27 cellular contexts compared by ENCODE assay signal in genomic region chr2:177710003-177710411, GRCh38.
"Had no signal": no experiment of that assay in that cellular context is flagged by ENCODE, and none has a peak within 500 bp of the region (broad histone marks: within the 10 kb centered on the region; RNA-seq: fewer than 3 reads in every experiment).

No MANE protein-coding gene starts in this region.

- H3K9me3 Mint-ChIP-seq: naive thymus-derived CD8-positive, alpha-beta T cell; nephron; neural crest cell; stimulated activated naive B cell treated with anti-CD40 and anti-IgM and Interleukin-4, amounts not matched to agents 10 μg/mL and 1 μg/mL and 100 μg/mL, for 72 hours had no signal

- H3K4me2 ChIP-seq: hepatocyte, smooth muscle cell had no signal

- H3K27me3 Mint-ChIP-seq: progenitor cell of endocrine pancreas had no signal

- DNase-seq: heart right ventricle; islet precursor cell; kidney glomerular epithelial cell; left cardiac atrium; left lung; lower lobe of right lung; mammary epithelial cell; mesenchymal stem cell; naive thymus-derived CD8-positive, alpha-beta T cell; ovary; right lobe of liver; stimulated activated CD4-positive, alpha-beta T cell treated with anti-CD3 and anti-CD28 coated beads, Interleukin-1b, Interleukin-23, amount 100 ng/mL, for 48 hours; stimulated activated CD4-positive, alpha-beta T cell treated with anti-CD3 and anti-CD28 coated beads, Interleukin-4, amount 100 ng/mL, for 1 hour; stimulated activated naive B cell treated with anti-CD40 and anti-IgM and Interleukin-4, amounts not matched to agents 10 μg/mL and 1 μg/mL and 100 μg/mL, for 72 hours; stimulated activated naive CD8-positive, alpha-beta T cell treated with anti-CD3 and anti-CD28 coated beads, Interleukin-15, Interleukin-2, amounts not matched to agents 100 U/mL and 50 U/mL, for 24 hours; stomach; testis; thyroid gland; trophoblast cell; upper lobe of right lung had no signal

- H3K27ac ChIP-seq: heart right ventricle, hepatocyte, left lung, lower lobe of right lung, neutrophil, ovary, right atrium auricular region, right lobe of liver, stomach, testis, thyroid gland, upper lobe of right lung had no signal

- H2AFZ ChIP-seq: hepatocyte had no signal

- H3K4me1 ChIP-seq: left lung, lower lobe of right lung, right atrium auricular region, right lobe of liver, stomach, testis, thyroid gland, upper lobe of right lung had no signal

- H3K79me2 ChIP-seq: hepatocyte had no signal

- H3K4me1 Mint-ChIP-seq: naive thymus-derived CD8-positive, alpha-beta T cell; stimulated activated naive B cell treated with anti-CD40 and anti-IgM and Interleukin-4, amounts not matched to agents 10 μg/mL and 1 μg/mL and 100 μg/mL, for 72 hours had no signal

- H3K27ac Mint-ChIP-seq: naive thymus-derived CD8-positive, alpha-beta T cell; nephron; progenitor cell of endocrine pancreas; stimulated activated naive B cell treated with anti-CD40 and anti-IgM and Interleukin-4, amounts not matched to agents 10 μg/mL and 1 μg/mL and 100 μg/mL, for 72 hours had no signal

- H3K4me3 Mint-ChIP-seq: naive thymus-derived CD8-positive, alpha-beta T cell; nephron; neural crest cell; stimulated activated naive B cell treated with anti-CD40 and anti-IgM and Interleukin-4, amounts not matched to agents 10 μg/mL and 1 μg/mL and 100 μg/mL, for 72 hours had no signal

- H3K4me3 ChIP-seq: heart right ventricle, hepatocyte, left lung, lower lobe of right lung, ovary, right atrium auricular region, right lobe of liver, smooth muscle cell, stomach, testis, thyroid gland, upper lobe of right lung had no signal

- ATAC-seq: heart right ventricle; left cardiac atrium; left lung; lower lobe of right lung; naive thymus-derived CD8-positive, alpha-beta T cell; right lobe of liver; stimulated activated naive B cell treated with anti-CD40 and anti-IgM and Interleukin-4, amounts not matched to agents 10 μg/mL and 1 μg/mL and 100 μg/mL, for 72 hours; stimulated activated naive CD8-positive, alpha-beta T cell treated with anti-CD3 and anti-CD28 coated beads, Interleukin-15, Interleukin-2, amounts not matched to agents 100 U/mL and 50 U/mL, for 24 hours; upper lobe of right lung had no signal

- H3K27me3 ChIP-seq: hepatocyte, left lung, ovary, right atrium auricular region, right lobe of liver, stomach, testis, thyroid gland, upper lobe of right lung had no signal

- H3K36me3 ChIP-seq: heart right ventricle, left lung, lower lobe of right lung, neutrophil, ovary, right atrium auricular region, right lobe of liver, stomach, thyroid gland, upper lobe of right lung had no signal

- H3K9me3 ChIP-seq: heart right ventricle, left lung, lower lobe of right lung, neutrophil, ovary, right atrium auricular region, right lobe of liver, stomach, testis, thyroid gland, upper lobe of right lung had no signal

- H3K36me3 Mint-ChIP-seq: naive thymus-derived CD8-positive, alpha-beta T cell; stimulated activated naive B cell treated with anti-CD40 and anti-IgM and Interleukin-4, amounts not matched to agents 10 μg/mL and 1 μg/mL and 100 μg/mL, for 72 hours had no signal
